In the genomic region with DNA sequence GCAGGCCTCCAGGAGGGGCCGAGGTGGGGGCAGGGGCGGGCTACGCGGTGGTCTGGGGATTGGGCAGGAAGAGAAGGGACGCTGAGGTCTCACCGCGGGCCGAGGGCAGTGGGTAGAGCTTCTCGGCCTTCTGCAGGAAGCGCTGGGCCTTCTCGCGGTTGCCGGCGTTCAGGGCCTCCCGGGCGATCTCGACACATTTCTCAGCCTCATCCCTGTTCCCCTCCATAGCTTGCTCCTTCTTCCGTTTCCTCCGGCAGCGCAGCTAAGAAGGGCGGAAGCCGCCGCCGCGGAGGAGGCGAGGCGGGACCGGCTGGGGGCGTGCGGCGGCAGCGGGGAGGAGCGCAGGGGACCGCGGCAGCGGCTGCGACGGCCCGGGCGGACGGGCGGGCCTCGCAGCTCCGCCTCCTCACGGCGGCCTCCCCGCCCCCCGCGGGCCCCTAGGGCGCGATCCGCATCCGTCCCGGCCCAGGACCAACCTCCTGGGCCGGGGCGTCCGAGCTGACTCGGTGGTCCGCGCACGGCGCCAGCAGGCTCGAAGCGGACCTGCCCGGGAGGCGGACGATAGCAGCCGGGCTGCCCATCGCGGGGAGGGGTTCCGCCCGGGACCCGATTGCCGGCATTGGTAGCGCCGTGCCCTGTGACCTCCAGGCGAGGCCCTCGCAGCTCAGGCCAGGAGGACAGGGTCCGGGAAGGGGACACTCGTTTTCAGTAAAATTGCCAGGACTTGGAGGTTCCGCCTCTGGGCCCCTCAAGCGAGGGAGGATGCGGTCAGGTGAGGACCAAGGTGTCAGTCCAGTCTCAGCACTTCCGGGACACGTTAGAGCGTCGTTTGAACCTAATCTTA, we compare ENCODE assay signal across 1 cellular context.
TF ChIP-seq lines count a peak whose summit lies in the region.

A gene (minus strand): TSS at position 273 of the 844 bp plus-strand sequence. CDS start 47 bp downstream, at position 226.

TF ChIP-seq in HepG2, 621 proteins besides CTCF, POLR2A, EP300 and RAD21 (continued from another document and continues in another):
- TF ChIP-seq, protein P1, sequence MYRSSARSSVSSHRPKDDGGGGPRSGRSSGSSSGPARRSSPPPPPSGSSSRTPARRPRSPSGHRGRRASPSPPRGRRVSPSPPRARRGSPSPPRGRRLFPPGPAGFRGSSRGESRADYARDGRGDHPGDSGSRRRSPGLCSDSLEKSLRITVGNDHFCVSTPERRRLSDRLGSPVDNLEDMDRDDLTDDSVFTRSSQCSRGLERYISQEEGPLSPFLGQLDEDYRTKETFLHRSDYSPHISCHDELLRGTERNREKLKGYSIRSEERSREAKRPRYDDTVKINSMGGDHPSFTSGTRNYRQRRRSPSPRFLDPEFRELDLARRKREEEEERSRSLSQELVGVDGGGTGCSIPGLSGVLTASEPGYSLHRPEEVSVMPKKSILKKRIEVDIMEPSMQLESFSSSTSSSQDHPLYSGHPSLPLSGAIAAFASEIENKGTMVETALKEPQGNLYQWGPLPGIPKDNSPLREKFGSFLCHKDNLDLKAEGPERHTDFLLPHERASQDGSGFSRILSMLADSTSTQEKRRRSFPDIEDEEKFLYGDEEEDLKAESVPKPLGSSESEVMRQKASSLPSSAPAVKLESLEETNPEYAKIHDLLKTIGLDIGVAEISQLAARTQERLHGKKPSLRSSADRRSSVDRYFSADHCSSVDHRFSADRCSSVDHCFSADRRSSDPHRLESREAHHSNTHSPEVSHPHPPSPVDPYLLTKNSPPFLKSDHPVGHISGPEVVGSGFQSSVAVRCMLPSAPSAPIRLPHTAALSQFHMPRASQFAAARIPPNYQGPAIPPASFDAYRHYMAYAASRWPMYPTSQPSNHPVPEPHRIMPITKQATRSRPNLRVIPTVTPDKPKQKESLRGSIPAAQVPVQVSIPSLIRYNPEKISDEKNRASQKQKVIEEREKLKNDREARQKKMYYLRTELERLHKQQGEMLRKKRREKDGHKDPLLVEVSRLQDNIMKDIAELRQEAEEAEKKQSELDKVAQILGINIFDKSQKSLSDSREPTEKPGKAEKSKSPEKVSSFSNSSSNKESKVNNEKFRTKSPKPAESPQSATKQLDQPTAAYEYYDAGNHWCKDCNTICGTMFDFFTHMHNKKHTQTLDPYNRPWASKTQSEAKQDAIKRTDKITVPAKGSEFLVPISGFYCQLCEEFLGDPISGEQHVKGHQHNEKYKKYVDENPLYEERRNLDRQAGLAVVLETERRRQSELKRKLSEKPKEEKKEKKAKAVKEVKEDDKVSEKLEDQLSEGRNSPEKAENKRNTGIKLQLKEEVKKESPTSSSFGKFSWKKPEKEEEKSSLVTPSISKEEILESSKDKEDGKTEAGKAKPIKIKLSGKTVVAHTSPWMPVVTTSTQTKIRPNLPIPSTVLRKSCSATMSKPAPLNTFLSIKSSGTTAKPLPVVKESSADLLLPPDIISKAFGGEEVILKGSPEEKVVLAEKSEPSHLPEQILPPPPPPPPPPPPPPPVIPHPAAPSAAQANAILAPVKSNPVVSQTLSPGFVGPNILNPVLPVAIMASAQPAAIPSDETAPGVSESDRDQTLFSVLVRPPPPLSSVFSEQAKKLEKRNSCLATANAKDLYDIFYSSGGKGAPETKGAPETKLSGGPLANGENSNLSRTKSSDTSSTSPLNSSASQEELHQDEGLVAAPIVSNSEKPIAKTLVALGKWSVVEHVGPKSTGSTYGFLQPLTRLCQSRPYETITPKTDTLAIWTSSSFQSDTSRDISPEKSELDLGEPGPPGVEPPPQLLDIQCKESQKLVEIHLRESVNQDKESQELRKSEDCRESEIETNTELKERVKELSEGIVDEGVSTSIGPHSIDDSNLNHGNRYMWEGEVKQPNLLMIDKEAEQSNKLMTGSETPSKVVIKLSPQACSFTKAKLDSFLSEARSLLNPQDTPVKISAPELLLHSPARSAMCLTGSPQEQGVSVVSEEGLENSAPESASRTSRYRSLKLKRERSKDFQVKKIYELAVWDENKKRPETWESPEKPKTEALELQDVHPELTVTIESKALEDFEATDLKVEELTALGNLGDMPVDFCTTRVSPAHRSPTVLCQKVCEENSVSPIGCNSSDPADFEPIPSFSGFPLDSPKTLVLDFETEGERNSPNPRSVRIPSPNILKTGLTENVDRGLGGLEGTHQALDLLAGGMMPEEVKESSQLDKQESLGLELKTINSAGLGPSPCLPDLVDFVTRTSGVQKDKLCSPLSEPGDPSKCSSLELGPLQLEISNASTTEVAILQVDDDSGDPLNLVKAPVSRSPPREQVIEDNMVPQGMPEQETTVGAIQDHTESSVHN (CRISPR knock-in tag; IDR thresholded peaks at IDR 0.05) = peak; percentile 92
- 0 out of 2 replicates have a peak, but pooled peaks have one; percentile 29 for TF ChIP-seq ZMYM2 (CRISPR knock-in tag; IDR thresholded peaks at IDR 0.05)
- TF ChIP-seq, protein P2, sequence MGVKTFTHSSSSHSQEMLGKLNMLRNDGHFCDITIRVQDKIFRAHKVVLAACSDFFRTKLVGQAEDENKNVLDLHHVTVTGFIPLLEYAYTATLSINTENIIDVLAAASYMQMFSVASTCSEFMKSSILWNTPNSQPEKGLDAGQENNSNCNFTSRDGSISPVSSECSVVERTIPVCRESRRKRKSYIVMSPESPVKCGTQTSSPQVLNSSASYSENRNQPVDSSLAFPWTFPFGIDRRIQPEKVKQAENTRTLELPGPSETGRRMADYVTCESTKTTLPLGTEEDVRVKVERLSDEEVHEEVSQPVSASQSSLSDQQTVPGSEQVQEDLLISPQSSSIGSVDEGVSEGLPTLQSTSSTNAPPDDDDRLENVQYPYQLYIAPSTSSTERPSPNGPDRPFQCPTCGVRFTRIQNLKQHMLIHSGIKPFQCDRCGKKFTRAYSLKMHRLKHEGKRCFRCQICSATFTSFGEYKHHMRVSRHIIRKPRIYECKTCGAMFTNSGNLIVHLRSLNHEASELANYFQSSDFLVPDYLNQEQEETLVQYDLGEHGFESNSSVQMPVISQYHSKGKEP (CRISPR knock-in tag; IDR thresholded peaks at IDR 0.05) = no peak
- no peak for TF ChIP-seq RELA (CRISPR knock-in tag; IDR thresholded peaks at IDR 0.05)
- TF ChIP-seq, protein P3, sequence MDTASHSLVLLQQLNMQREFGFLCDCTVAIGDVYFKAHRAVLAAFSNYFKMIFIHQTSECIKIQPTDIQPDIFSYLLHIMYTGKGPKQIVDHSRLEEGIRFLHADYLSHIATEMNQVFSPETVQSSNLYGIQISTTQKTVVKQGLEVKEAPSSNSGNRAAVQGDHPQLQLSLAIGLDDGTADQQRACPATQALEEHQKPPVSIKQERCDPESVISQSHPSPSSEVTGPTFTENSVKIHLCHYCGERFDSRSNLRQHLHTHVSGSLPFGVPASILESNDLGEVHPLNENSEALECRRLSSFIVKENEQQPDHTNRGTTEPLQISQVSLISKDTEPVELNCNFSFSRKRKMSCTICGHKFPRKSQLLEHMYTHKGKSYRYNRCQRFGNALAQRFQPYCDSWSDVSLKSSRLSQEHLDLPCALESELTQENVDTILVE (CRISPR knock-in tag; IDR thresholded peaks at IDR 0.05) = 0 out of 2 replicates have a peak, but pooled peaks have one; percentile 26
- TF ChIP-seq, protein P4, sequence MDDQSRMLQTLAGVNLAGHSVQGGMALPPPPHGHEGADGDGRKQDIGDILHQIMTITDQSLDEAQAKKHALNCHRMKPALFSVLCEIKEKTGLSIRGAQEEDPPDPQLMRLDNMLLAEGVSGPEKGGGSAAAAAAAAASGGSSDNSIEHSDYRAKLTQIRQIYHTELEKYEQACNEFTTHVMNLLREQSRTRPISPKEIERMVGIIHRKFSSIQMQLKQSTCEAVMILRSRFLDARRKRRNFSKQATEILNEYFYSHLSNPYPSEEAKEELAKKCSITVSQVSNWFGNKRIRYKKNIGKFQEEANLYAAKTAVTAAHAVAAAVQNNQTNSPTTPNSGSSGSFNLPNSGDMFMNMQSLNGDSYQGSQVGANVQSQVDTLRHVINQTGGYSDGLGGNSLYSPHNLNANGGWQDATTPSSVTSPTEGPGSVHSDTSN (CRISPR knock-in tag; IDR thresholded peaks at IDR 0.05; ENCODE audit: borderline replicate concordance) = no peak
- TF ChIP-seq ZNF292 (CRISPR knock-in tag; IDR thresholded peaks at IDR 0.05; ENCODE audit: borderline replicate concordance, low read depth) = no peak
- TF ChIP-seq, protein P5, sequence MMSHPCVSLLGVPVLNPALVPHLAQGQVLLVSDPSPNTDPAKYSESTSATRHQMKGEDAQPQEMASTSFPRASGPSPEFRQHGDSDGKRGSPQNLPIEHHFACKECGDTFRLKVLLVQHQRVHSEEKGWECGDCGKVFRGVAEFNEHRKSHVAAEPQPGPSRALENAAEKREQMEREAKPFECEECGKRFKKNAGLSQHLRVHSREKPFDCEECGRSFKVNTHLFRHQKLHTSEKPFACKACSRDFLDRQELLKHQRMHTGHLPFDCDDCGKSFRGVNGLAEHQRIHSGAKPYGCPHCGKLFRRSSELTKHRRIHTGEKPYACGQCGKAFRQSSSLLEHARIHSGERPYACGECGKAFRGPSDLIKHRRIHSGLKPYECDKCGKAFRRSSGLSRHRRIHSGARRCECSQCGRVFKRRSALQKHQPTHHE (CRISPR knock-in tag; IDR thresholded peaks at IDR 0.05; ENCODE audit: borderline replicate concordance) = no peak; the same call in 1 of the 2 replicates
- TF ChIP-seq U2AF2 (IDR thresholded peaks at IDR 0.05; ENCODE audit: low read depth, low read length) = no peak
- 0 out of 2 replicates have a peak, but pooled peaks have one; percentile 43 for TF ChIP-seq ARNTL (CRISPR knock-in tag; IDR thresholded peaks at IDR 0.05)
- peak; percentile 87; the same call in 1 of the 2 replicates for TF ChIP-seq ZNF615 (CRISPR knock-in tag; IDR thresholded peaks at IDR 0.05; ENCODE audit: borderline replicate concordance)
- 0 out of 2 replicates have a peak, but pooled peaks have one; percentile 58 for TF ChIP-seq ZNF530 (CRISPR knock-in tag; IDR thresholded peaks at IDR 0.05; ENCODE audit: low read depth)
- TF ChIP-seq, protein P6, sequence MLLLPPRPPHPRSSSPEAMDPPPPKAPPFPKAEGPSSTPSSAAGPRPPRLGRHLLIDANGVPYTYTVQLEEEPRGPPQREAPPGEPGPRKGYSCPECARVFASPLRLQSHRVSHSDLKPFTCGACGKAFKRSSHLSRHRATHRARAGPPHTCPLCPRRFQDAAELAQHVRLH (CRISPR knock-in tag; IDR thresholded peaks at IDR 0.05; ENCODE audit: borderline replicate concordance, low read depth) = no peak
- peak; percentile 47 to 50; a peak in 2 of 4 replicates for TF ChIP-seq NR2F1 (CRISPR knock-in tag; IDR thresholded peaks at IDR 0.05)
- no peak for TF ChIP-seq ADNP (CRISPR knock-in tag; IDR thresholded peaks at IDR 0.05)
- no peak for TF ChIP-seq ZNF207 (IDR thresholded peaks at IDR 0.05; ENCODE audit: borderline replicate concordance)
- TF ChIP-seq, protein P7, sequence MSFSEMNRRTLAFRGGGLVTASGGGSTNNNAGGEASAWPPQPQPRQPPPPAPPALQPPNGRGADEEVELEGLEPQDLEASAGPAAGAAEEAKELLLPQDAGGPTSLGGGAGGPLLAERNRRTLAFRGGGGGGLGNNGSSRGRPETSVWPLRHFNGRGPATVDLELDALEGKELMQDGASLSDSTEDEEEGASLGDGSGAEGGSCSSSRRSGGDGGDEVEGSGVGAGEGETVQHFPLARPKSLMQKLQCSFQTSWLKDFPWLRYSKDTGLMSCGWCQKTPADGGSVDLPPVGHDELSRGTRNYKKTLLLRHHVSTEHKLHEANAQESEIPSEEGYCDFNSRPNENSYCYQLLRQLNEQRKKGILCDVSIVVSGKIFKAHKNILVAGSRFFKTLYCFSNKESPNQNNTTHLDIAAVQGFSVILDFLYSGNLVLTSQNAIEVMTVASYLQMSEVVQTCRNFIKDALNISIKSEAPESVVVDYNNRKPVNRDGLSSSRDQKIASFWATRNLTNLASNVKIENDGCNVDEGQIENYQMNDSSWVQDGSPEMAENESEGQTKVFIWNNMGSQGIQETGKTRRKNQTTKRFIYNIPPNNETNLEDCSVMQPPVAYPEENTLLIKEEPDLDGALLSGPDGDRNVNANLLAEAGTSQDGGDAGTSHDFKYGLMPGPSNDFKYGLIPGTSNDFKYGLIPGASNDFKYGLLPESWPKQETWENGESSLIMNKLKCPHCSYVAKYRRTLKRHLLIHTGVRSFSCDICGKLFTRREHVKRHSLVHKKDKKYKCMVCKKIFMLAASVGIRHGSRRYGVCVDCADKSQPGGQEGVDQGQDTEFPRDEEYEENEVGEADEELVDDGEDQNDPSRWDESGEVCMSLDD (CRISPR knock-in tag; IDR thresholded peaks at IDR 0.05; ENCODE audit: borderline replicate concordance) = no peak
- TF ChIP-seq ZNF780A (CRISPR knock-in tag; IDR thresholded peaks at IDR 0.05) = no peak
- TF ChIP-seq MAFG (CRISPR knock-in tag; IDR thresholded peaks at IDR 0.05) = no peak
- peak; percentile 80; the same call in 1 of the 2 replicates for TF ChIP-seq ZNF724P (CRISPR knock-in tag; IDR thresholded peaks at IDR 0.05; ENCODE audit: borderline replicate concordance)
- TF ChIP-seq, protein P8, sequence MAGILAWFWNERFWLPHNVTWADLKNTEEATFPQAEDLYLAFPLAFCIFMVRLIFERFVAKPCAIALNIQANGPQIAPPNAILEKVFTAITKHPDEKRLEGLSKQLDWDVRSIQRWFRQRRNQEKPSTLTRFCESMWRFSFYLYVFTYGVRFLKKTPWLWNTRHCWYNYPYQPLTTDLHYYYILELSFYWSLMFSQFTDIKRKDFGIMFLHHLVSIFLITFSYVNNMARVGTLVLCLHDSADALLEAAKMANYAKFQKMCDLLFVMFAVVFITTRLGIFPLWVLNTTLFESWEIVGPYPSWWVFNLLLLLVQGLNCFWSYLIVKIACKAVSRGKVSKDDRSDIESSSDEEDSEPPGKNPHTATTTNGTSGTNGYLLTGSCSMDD (CRISPR knock-in tag; IDR thresholded peaks at IDR 0.05) = no peak
- TF ChIP-seq CHCHD3 (CRISPR knock-in tag; IDR thresholded peaks at IDR 0.05) = no peak
- no peak for TF ChIP-seq SRSF1 (optimal IDR thresholded peaks at IDR 0.05; ENCODE audit: low read depth, low read length)
- no peak for TF ChIP-seq CAMTA2 (CRISPR knock-in tag; IDR thresholded peaks at IDR 0.05; ENCODE audit: borderline replicate concordance)
- TF ChIP-seq ZNF558 (CRISPR knock-in tag; IDR thresholded peaks at IDR 0.05; ENCODE audit: borderline replicate concordance) = no peak; the same call in 1 of the 2 replicates
- no peak; the same call in 1 of the 2 replicates for TF ChIP-seq THAP11 (CRISPR knock-in tag; IDR thresholded peaks at IDR 0.05)
- no peak for TF ChIP-seq ZNF569 (CRISPR knock-in tag; IDR thresholded peaks at IDR 0.05; ENCODE audit: borderline replicate concordance)
- TF ChIP-seq, protein P9, sequence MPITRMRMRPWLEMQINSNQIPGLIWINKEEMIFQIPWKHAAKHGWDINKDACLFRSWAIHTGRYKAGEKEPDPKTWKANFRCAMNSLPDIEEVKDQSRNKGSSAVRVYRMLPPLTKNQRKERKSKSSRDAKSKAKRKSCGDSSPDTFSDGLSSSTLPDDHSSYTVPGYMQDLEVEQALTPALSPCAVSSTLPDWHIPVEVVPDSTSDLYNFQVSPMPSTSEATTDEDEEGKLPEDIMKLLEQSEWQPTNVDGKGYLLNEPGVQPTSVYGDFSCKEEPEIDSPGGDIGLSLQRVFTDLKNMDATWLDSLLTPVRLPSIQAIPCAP (CRISPR knock-in tag; IDR thresholded peaks at IDR 0.05; ENCODE audit: low read depth) = 0 out of 2 replicates have a peak, but pooled peaks have one; percentile 59
- TF ChIP-seq HNF4A (CRISPR knock-in tag; IDR thresholded peaks at IDR 0.05) = peak; percentile 43
- 0 out of 2 replicates have a peak, but pooled peaks have one; percentile 16 for TF ChIP-seq ZNF317 (CRISPR knock-in tag; IDR thresholded peaks at IDR 0.05)
- TF ChIP-seq ZNF333 (CRISPR knock-in tag; IDR thresholded peaks at IDR 0.05; ENCODE audit: borderline replicate concordance) = no peak
